ENCODE assay signal across 14 cellular contexts in the genomic region with DNA sequence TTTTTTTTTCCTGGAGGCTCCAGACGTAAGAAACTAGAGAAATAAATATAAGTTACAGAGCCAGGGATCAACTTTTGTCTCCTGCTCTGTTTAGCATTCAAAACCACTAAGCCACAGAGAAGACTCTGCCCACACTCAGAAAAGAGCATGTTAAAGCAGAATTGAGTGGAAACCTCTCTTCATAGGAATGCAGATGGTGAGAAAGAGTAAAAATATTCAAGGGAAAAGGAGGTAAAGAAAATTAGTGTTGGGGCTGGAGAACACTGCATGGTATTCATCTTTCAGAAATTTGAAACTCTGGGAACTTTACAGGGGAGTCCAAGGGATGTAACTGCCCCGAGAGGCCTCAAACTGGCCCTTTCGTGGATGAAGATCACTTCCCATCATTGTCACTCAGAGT.
A peak's percentile ranks its signal among the peaks of the same experiment; 100 is the strongest.
DNase-seq lines count a peak whose midpoint lies in the region; ATAC-seq and TF ChIP-seq lines count a peak whose summit lies in the region.
"Had no signal": no experiment of that assay in that cellular context is flagged by ENCODE, and none has a peak within 500 bp of the region (broad histone marks: within the 10 kb centered on the region; RNA-seq: fewer than 3 reads in every experiment).

No MANE protein-coding gene starts in this region.

- peak overlapping the region; percentile 39 for H3K18ac ChIP-seq in mesendoderm (ENCODE audit: low read length)

- no peak overlapping the region for H3K27ac Mint-ChIP-seq in activated naive CD8-positive, alpha-beta T cell treated with anti-CD3 and anti-CD28 coated beads, Interleukin-2, amount 50 U/mL, for 24 hours
- H3K27ac Mint-ChIP-seq in activated naive CD8-positive, alpha-beta T cell treated with anti-CD3 and anti-CD28 coated beads for 36 hours: no peak overlapping the region
- H3K27ac Mint-ChIP-seq in MCF 10A (ENCODE audit: low read depth, unreplicated experiment): peak overlapping the region; percentile 29
- no peak overlapping the region for H3K27ac Mint-ChIP-seq in CD4-positive, alpha-beta memory T cell

- H4K8ac ChIP-seq in mesendoderm (ENCODE audit: low read depth, low read length): no peak overlapping the region

- H2AK5ac ChIP-seq in mesendoderm (ENCODE audit: low read length): no peak overlapping the region

- no peak overlapping the region for H2BK120ac ChIP-seq in mesendoderm (ENCODE audit: low read depth, low read length)

- H3K79me1 ChIP-seq in mesendoderm (ENCODE audit: low read length): no peaks in the 10 kb centered on the region

- CTCF ChIA-PET in MCF 10A (lab: Yijun Ruan, JAX): interaction anchor here (1.5 kb wide), 1 partner anchor 110 kb away, joined by 3 read pairs; no protein-coding TSS in a partner anchor
- CTCF ChIA-PET in CD4-positive, alpha-beta memory T cell (lab: Charles Lee; ENCODE audit: partially characterized antibody): interaction anchor here (0.7 kb wide), 1 partner anchor 72 kb away, joined by 3 read pairs; no protein-coding TSS in a partner anchor

- H3K23ac ChIP-seq in mesendoderm (ENCODE audit: low read length): no peak overlapping the region

- no peak for DNase-seq in activated naive CD8-positive, alpha-beta T cell treated with anti-CD3 and anti-CD28 coated beads, Interleukin-2, amount 50 U/mL, for 24 hours
- DNase-seq in activated naive CD8-positive, alpha-beta T cell treated with anti-CD3 and anti-CD28 coated beads for 36 hours: no peak
- DNase-seq in MCF 10A (ENCODE audit: unreplicated experiment) (no peak), mesendoderm (no peak), aorta (no peak), NOMO-1 treated with dmso at 0.1 percent for 144 hours (lab: John Stamatoyannopoulos, UW; ENCODE audit: unreplicated experiment) (no peak), NCI-H1436 (lab: John Stamatoyannopoulos, UW) (no peak)
- DNase-seq in CD4-positive, alpha-beta memory T cell: no peak
- DNase-seq: ACHN, gastrocnemius medialis, NCI-H146, right cardiac atrium had no signal

- no peaks in the 10 kb centered on the region for H3K36me3 Mint-ChIP-seq in activated naive CD8-positive, alpha-beta T cell treated with anti-CD3 and anti-CD28 coated beads, Interleukin-2, amount 50 U/mL, for 24 hours (ENCODE audit: low read depth)
- H3K36me3 Mint-ChIP-seq in activated naive CD8-positive, alpha-beta T cell treated with anti-CD3 and anti-CD28 coated beads for 36 hours: no peaks in the 10 kb centered on the region
- H3K36me3 Mint-ChIP-seq in MCF 10A (ENCODE audit: insufficient read depth, unreplicated experiment): peaks cover 16% of the 10 kb centered on the region
- H3K36me3 Mint-ChIP-seq in CD4-positive, alpha-beta memory T cell: no peaks in the 10 kb centered on the region

- WGBS in mesendoderm (ENCODE audit: extremely low coverage, insufficient coverage, low lambda C conversion rate): no CpG with 5 or more reads among the region's 3 CpGs
- WGBS in aorta, 2 donors: 45 to 55% methylated on average over 3 of the region's 3 CpGs

- no peaks in the 10 kb centered on the region for H3K27me3 ChIP-seq in mesendoderm (ENCODE audit: insufficient read depth, low read length, poor library complexity)
- H3K27me3 ChIP-seq in aorta (ENCODE audit: control insufficient read depth in 1 of 2, insufficient read depth in 2 of 2, low read length in 1 of 2): no peaks in the 10 kb centered on the region
- H3K27me3 ChIP-seq in CD4-positive, alpha-beta memory T cell (ENCODE audit: insufficient read depth, low read length): no peaks in the 10 kb centered on the region
- H3K27me3 ChIP-seq: cardiac muscle cell had no signal

- H3K56ac ChIP-seq in mesendoderm (ENCODE audit: low read length): no peak overlapping the region

- H2BK15ac ChIP-seq in mesendoderm (replicated peaks; ENCODE audit: low read depth): no peak overlapping the region

- intact Hi-C loops in MCF 10A (cut with micrococcal nuclease) (no loop called here), aorta (cut with DNase I) (no loop called here)
- intact Hi-C loops in CD4-positive, alpha-beta memory T cell (cut with micrococcal nuclease): no loop called here

- H3K36me3 ChIP-seq in mesendoderm (ENCODE audit: control insufficient read depth, insufficient read depth, low read length): no peaks in the 10 kb centered on the region
- no peaks in the 10 kb centered on the region for H3K36me3 ChIP-seq in aorta (ENCODE audit: control insufficient read depth in 1 of 2, insufficient read depth in 2 of 2, low read length in 1 of 2)
- H3K36me3 ChIP-seq in CD4-positive, alpha-beta memory T cell (ENCODE audit: insufficient read depth, low read length): no peaks in the 10 kb centered on the region
- H3K36me3 ChIP-seq: cardiac muscle cell, gastrocnemius medialis had no signal

- H3K9me3 Mint-ChIP-seq in activated naive CD8-positive, alpha-beta T cell treated with anti-CD3 and anti-CD28 coated beads, Interleukin-2, amount 50 U/mL, for 24 hours: no peaks in the 10 kb centered on the region
- H3K9me3 Mint-ChIP-seq in activated naive CD8-positive, alpha-beta T cell treated with anti-CD3 and anti-CD28 coated beads for 36 hours: no peaks in the 10 kb centered on the region
- H3K9me3 Mint-ChIP-seq in MCF 10A (ENCODE audit: unreplicated experiment): no peaks in the 10 kb centered on the region
- no peaks in the 10 kb centered on the region for H3K9me3 Mint-ChIP-seq in CD4-positive, alpha-beta memory T cell

- H3K9ac ChIP-seq in mesendoderm (ENCODE audit: low read length): no peak overlapping the region

- no TSS peak for BruUV-seq in MCF 10A (replicated peaks; lab: Mats Ljungman, UMichigan)

- no peaks in the 10 kb centered on the region for H3K27me3 Mint-ChIP-seq in activated naive CD8-positive, alpha-beta T cell treated with anti-CD3 and anti-CD28 coated beads, Interleukin-2, amount 50 U/mL, for 24 hours
- peaks cover 3% of the 10 kb centered on the region for H3K27me3 Mint-ChIP-seq in activated naive CD8-positive, alpha-beta T cell treated with anti-CD3 and anti-CD28 coated beads for 36 hours
- H3K27me3 Mint-ChIP-seq in MCF 10A (ENCODE audit: insufficient read depth, unreplicated experiment): no peaks in the 10 kb centered on the region
- no peaks in the 10 kb centered on the region for H3K27me3 Mint-ChIP-seq in CD4-positive, alpha-beta memory T cell

- no peak for TF ChIP-seq CTCF in MCF 10A (IDR thresholded peaks at IDR 0.05; ENCODE audit: unreplicated experiment)

- H2BK5ac ChIP-seq in mesendoderm (ENCODE audit: low read length): no peak overlapping the region

- H3K9me3 ChIP-seq in aorta (ENCODE audit: control insufficient read depth, low read length): no peaks in the 10 kb centered on the region
- no peaks in the 10 kb centered on the region for H3K9me3 ChIP-seq in CD4-positive, alpha-beta memory T cell (ENCODE audit: control insufficient read depth in 1 of 2, low read length in 2 of 2)
- H3K9me3 ChIP-seq: gastrocnemius medialis had no signal

- no peak overlapping the region for H3K4ac ChIP-seq in mesendoderm (ENCODE audit: low read depth, low read length)

- no peak overlapping the region for H4K5ac ChIP-seq in mesendoderm (ENCODE audit: low read length)

- H3K4me3 Mint-ChIP-seq in activated naive CD8-positive, alpha-beta T cell treated with anti-CD3 and anti-CD28 coated beads, Interleukin-2, amount 50 U/mL, for 24 hours: no peak overlapping the region
- H3K4me3 Mint-ChIP-seq in activated naive CD8-positive, alpha-beta T cell treated with anti-CD3 and anti-CD28 coated beads for 36 hours: no peak overlapping the region
- H3K4me3 Mint-ChIP-seq in MCF 10A (ENCODE audit: unreplicated experiment): no peak overlapping the region
- peak overlapping the region in 1 of 8 donors; percentile 35 for H3K4me3 Mint-ChIP-seq in CD4-positive, alpha-beta memory T cell

- H3K4me3 ChIP-seq in mesendoderm (ENCODE audit: low read length) (no peak overlapping the region), aorta (ENCODE audit: low read length in 2 of 2) (no peak overlapping the region)
- no peak overlapping the region for H3K4me3 ChIP-seq in CD4-positive, alpha-beta memory T cell (ENCODE audit: low read length in 2 of 2)
- H3K4me3 ChIP-seq: cardiac muscle cell, gastrocnemius medialis, lung had no signal

- H3K27ac ChIP-seq in mesendoderm (ENCODE audit: low read depth, low read length) (no peak overlapping the region), aorta (ENCODE audit: low read depth in 1 of 2, low read length in 2 of 2) (peak overlapping the region; percentile 73 to 96)
- H3K27ac ChIP-seq in CD4-positive, alpha-beta memory T cell (ENCODE audit: low read depth, low read length): no peak overlapping the region
- H3K27ac ChIP-seq: cardiac muscle cell, gastrocnemius medialis had no signal

- H3K4me1 Mint-ChIP-seq in activated naive CD8-positive, alpha-beta T cell treated with anti-CD3 and anti-CD28 coated beads, Interleukin-2, amount 50 U/mL, for 24 hours: peaks cover 6% of the 10 kb centered on the region
- peaks cover 5% of the 10 kb centered on the region for H3K4me1 Mint-ChIP-seq in activated naive CD8-positive, alpha-beta T cell treated with anti-CD3 and anti-CD28 coated beads for 36 hours
- peaks cover 24% of the 10 kb centered on the region for H3K4me1 Mint-ChIP-seq in MCF 10A (ENCODE audit: insufficient read depth, unreplicated experiment)
- peaks cover 0 to 3% (median 0%) of the 10 kb centered on the region in 4 donors for H3K4me1 Mint-ChIP-seq in CD4-positive, alpha-beta memory T cell

- POLR2A ChIA-PET in MCF 10A (lab: Yijun Ruan, JAX): interaction anchor here (1.1 to 1.3 kb wide), 2 partner anchors 9 to 15 kb away, joined by 3 to 4 read pairs; no protein-coding TSS in a partner anchor
- POLR2A ChIA-PET in CD4-positive, alpha-beta memory T cell (lab: Charles Lee; ENCODE audit: partially characterized antibody): no interaction called here

- H3K79me2 ChIP-seq in mesendoderm (ENCODE audit: control insufficient read depth, insufficient read depth, low read length): no peaks in the 10 kb centered on the region

- no peak overlapping the region for H3K4me2 ChIP-seq in mesendoderm (ENCODE audit: low read length)

- H3K4me1 ChIP-seq in mesendoderm (ENCODE audit: control insufficient read depth, low read depth, low read length): no peaks in the 10 kb centered on the region
- peaks cover 2 to 9% of the 10 kb centered on the region in 2 donors for H3K4me1 ChIP-seq in aorta (ENCODE audit: control insufficient read depth in 1 of 2, insufficient read depth in 2 of 2, low read length in 2 of 2)
- H3K4me1 ChIP-seq in CD4-positive, alpha-beta memory T cell (ENCODE audit: insufficient read depth, low read length): no peaks in the 10 kb centered on the region
- H3K4me1 ChIP-seq: gastrocnemius medialis had no signal

- ATAC-seq in activated naive CD8-positive, alpha-beta T cell treated with anti-CD3 and anti-CD28 coated beads, Interleukin-2, amount 50 U/mL, for 24 hours: peak; percentile 52
- no peak for ATAC-seq in aorta (ENCODE audit: low FRiP score)
- ATAC-seq: gastrocnemius medialis had no signal

Comparison
In these comparisons a context has a peak if more than half of its experiments do, and no peak if none do; other contexts are left out.
1. H3K27ac ChIP-seq: peak in aorta (2 of 2); none in mesendoderm (single experiment) and CD4-positive, alpha-beta memory T cell (single experiment).